1 cellular context compared by ENCODE assay signal in the genomic region with DNA sequence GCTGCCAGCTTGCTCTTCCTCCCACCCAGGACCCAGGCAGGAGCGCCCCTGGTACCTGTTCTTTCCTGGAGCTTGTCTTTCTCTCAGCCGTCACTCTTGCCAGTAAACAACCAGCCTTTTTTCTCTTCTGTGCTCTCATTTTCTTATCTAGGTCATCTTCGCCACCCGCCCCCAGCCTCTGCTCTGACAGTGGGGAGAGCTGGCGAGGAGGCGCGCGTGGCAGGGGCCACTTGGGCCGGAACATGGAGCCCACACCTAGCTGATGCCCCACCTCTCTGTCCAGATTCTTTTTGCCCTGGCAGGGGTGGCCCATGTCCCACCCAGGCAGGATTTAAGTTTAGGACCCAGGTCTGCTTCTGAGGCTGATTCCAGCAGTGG.
TF ChIP-seq lines count a peak whose summit lies in the region.

No MANE protein-coding gene starts in this region.

TF ChIP-seq in H1, 55 proteins besides CTCF, POLR2A, EP300 and RAD21:
- TF ChIP-seq POLR2AphosphoS5 (IDR thresholded peaks at IDR 0.05; ENCODE audit: low read depth, low read length) = no peak
- no peak for TF ChIP-seq TEAD4 (IDR thresholded peaks at IDR 0.05; ENCODE audit: low read depth, low read length)
- TF ChIP-seq, protein P1, sequence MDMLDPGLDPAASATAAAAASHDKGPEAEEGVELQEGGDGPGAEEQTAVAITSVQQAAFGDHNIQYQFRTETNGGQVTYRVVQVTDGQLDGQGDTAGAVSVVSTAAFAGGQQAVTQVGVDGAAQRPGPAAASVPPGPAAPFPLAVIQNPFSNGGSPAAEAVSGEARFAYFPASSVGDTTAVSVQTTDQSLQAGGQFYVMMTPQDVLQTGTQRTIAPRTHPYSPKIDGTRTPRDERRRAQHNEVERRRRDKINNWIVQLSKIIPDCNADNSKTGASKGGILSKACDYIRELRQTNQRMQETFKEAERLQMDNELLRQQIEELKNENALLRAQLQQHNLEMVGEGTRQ (IDR thresholded peaks at IDR 0.05; ENCODE audit: low read length) = no peak
- TF ChIP-seq RNF2 (IDR thresholded peaks at IDR 0.05; ENCODE audit: borderline replicate concordance, low read depth, low read length, missing control alignments, poor library complexity, severe bottlenecking) = no peak
- TF ChIP-seq KDM1A (IDR thresholded peaks at IDR 0.05; ENCODE audit: borderline replicate concordance, low read length) = no peak
- no peak for TF ChIP-seq CHD2 (IDR thresholded peaks at IDR 0.05; ENCODE audit: low read length)
- TF ChIP-seq TAF7 (optimal IDR thresholded peaks at IDR 0.05; ENCODE audit: borderline replicate concordance, low read depth, low read length) = no peak
